20 cellular contexts compared by ENCODE assay signal in the genomic region with DNA sequence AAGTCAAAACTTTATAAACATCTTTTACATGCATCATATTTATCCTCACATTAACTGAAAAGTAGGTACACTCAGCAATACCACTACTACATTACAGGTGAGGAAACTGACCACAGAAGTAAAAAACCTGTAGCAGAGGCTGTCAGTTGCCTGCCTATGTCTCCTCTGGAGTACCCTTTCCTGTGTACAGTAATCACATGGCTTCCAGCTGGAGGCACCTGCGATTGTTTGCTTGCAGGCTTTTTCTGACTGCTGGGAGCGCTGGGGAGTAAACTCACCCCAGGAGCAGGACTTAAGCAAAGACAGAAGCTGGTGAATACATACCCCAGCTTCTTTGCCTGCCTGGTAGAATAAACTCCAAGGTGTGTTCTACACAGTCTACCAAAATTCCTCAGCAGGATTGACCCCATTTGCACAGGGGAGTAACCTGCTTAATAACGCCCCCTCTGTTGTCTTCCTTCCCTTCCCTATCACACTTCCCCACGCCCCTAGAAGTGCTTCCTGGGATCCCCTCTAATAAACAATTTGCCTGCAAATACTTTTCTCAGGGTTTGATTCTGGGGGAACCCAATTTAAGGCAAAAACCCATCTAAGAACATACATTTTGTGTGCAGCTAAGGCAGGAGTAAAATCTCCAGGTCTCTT.
DNase-seq lines count a peak whose midpoint lies in the region; ATAC-seq and TF ChIP-seq lines count a peak whose summit lies in the region.
"Had no signal": no experiment of that assay in that cellular context is flagged by ENCODE, and none has a peak within 500 bp of the region (broad histone marks: within the 10 kb centered on the region; RNA-seq: fewer than 3 reads in every experiment).

No MANE protein-coding gene starts in this region.

- no peak overlapping the region for H3K4me3 ChIP-seq in CD8-positive, alpha-beta T cell (ENCODE audit: low read depth, low read length)
- no peak overlapping the region for H3K4me3 ChIP-seq in left ventricle myocardium inferior
- H3K4me3 ChIP-seq: heart right ventricle, psoas muscle, suprapubic skin had no signal

- peak; percentile 78 for DNase-seq in COLO668 (lab: John Stamatoyannopoulos, UW; ENCODE audit: unreplicated experiment)
- peak; percentile 63 for DNase-seq in NCI-H1105 (lab: John Stamatoyannopoulos, UW)
- peak; percentile 84 for DNase-seq in NCI-H510A treated with DMSO at 0.1 percent for 48 hours (lab: John Stamatoyannopoulos, UW)
- peak; percentile 15 for DNase-seq in iPS-NIHi11 (ENCODE audit: low spot score)
- no peak for DNase-seq in CD8-positive, alpha-beta T cell
- DNase-seq in SIG-M5 (lab: John Stamatoyannopoulos, UW) = no peak
- DNase-seq in left ventricle myocardium inferior = no peak
- DNase-seq: activated CD4-positive, CD25-positive, alpha-beta regulatory T cell; activated naive CD4-positive, alpha-beta T cell; CD4-positive, alpha-beta memory T cell; heart right ventricle; left cardiac atrium; naive thymus-derived CD8-positive, alpha-beta T cell; NCI-H524; psoas muscle; stimulated activated CD4-positive, alpha-beta T cell treated with anti-CD3 and anti-CD28 coated beads, Interleukin-15, amount 100 ng/mL, for 24 hours; T-cell had no signal

- H3K9me3 Mint-ChIP-seq in CD8-positive, alpha-beta T cell = no peaks in the 10 kb centered on the region
- H3K9me3 Mint-ChIP-seq: dendritic cell treated with granulocyte-macrophage colony-stimulating factor and Interleukin-4, amounts not matched to agents 40 ng/mL and 50 ng/mL, for 4 days had no signal

- POLR2A ChIA-PET in CD8-positive, alpha-beta T cell (lab: Charles Lee) = interaction anchor here (0.6 kb wide), 1 partner anchor 114 kb away, joined by 3 read pairs; no protein-coding TSS in a partner anchor

- no peaks in the 10 kb centered on the region for H3K27me3 ChIP-seq in CD8-positive, alpha-beta T cell (ENCODE audit: insufficient read depth, low read length)
- peaks cover 6% of the 10 kb centered on the region for H3K27me3 ChIP-seq in left ventricle myocardium inferior (ENCODE audit: low read depth)
- H3K27me3 ChIP-seq: heart right ventricle, suprapubic skin had no signal

- H3K36me3 ChIP-seq in CD8-positive, alpha-beta T cell (ENCODE audit: insufficient read depth, low read length) = no peaks in the 10 kb centered on the region
- H3K36me3 ChIP-seq in left ventricle myocardium inferior = no peaks in the 10 kb centered on the region
- H3K36me3 ChIP-seq: heart right ventricle, suprapubic skin had no signal

- CTCF ChIA-PET in CD8-positive, alpha-beta T cell (lab: Charles Lee) = no interaction called here

- H3K27ac Mint-ChIP-seq in CD8-positive, alpha-beta T cell = no peak overlapping the region
- H3K27ac Mint-ChIP-seq: CD4-positive, alpha-beta memory T cell; dendritic cell treated with granulocyte-macrophage colony-stimulating factor and Interleukin-4, amounts not matched to agents 40 ng/mL and 50 ng/mL, for 4 days; naive thymus-derived CD8-positive, alpha-beta T cell had no signal

- H3K4me3 Mint-ChIP-seq in CD8-positive, alpha-beta T cell = no peak overlapping the region
- H3K4me3 Mint-ChIP-seq: CD4-positive, alpha-beta memory T cell; dendritic cell treated with granulocyte-macrophage colony-stimulating factor and Interleukin-4, amounts not matched to agents 40 ng/mL and 50 ng/mL, for 4 days; naive thymus-derived CD8-positive, alpha-beta T cell; T-cell had no signal

- no peak for TF ChIP-seq CTCF in CD8-positive, alpha-beta T cell (IDR thresholded peaks at IDR 0.05)
- TF ChIP-seq CTCF in left ventricle myocardium inferior (IDR thresholded peaks at IDR 0.05; ENCODE audit: borderline replicate concordance) = no peak

- no peaks in the 10 kb centered on the region for H3K4me1 ChIP-seq in CD8-positive, alpha-beta T cell (ENCODE audit: insufficient read depth, low read length)
- H3K4me1 ChIP-seq in left ventricle myocardium inferior = no peaks in the 10 kb centered on the region
- H3K4me1 ChIP-seq: heart right ventricle, psoas muscle, suprapubic skin had no signal

- no peaks in the 10 kb centered on the region for H3K9me3 ChIP-seq in CD8-positive, alpha-beta T cell (ENCODE audit: low read length)
- peaks cover under 1% of the 10 kb centered on the region for H3K9me3 ChIP-seq in left ventricle myocardium inferior (replicated peaks)
- H3K9me3 ChIP-seq: psoas muscle, suprapubic skin had no signal

- H3K27ac ChIP-seq in CD8-positive, alpha-beta T cell (ENCODE audit: low read depth, low read length) = no peak overlapping the region
- no peak overlapping the region for H3K27ac ChIP-seq in left ventricle myocardium inferior (replicated peaks)
- H3K27ac ChIP-seq: heart right ventricle, psoas muscle, suprapubic skin had no signal

- H3K4me1 Mint-ChIP-seq in CD8-positive, alpha-beta T cell (ENCODE audit: low read depth) = no peaks in the 10 kb centered on the region
- H3K4me1 Mint-ChIP-seq: CD4-positive, alpha-beta memory T cell; naive thymus-derived CD8-positive, alpha-beta T cell; T-cell had no signal

- H3K36me3 Mint-ChIP-seq in CD8-positive, alpha-beta T cell = no peaks in the 10 kb centered on the region
- H3K36me3 Mint-ChIP-seq: CD4-positive, alpha-beta memory T cell; naive thymus-derived CD8-positive, alpha-beta T cell; T-cell had no signal

- intact Hi-C loops in CD8-positive, alpha-beta T cell (cut with DNase I, micrococcal nuclease) = no loop called here
- intact Hi-C loops in left ventricle myocardium inferior (cut with micrococcal nuclease) = no loop called here

- no peak for ATAC-seq in CD8-positive, alpha-beta T cell
- no peak for ATAC-seq in HG02798 (IDR thresholded peaks at IDR 0.05; ENCODE audit: poor library complexity, unreplicated experiment)
- ATAC-seq: heart right ventricle; left cardiac atrium; naive thymus-derived CD8-positive, alpha-beta T cell; psoas muscle; T-cell had no signal

- no peaks in the 10 kb centered on the region for H3K27me3 Mint-ChIP-seq in CD8-positive, alpha-beta T cell (ENCODE audit: low read depth)
- H3K27me3 Mint-ChIP-seq: CD4-positive, alpha-beta memory T cell; dendritic cell treated with granulocyte-macrophage colony-stimulating factor and Interleukin-4, amounts not matched to agents 40 ng/mL and 50 ng/mL, for 4 days had no signal

Comparison
In these comparisons a context has a peak if more than half of its experiments do, and no peak if none do; other contexts are left out.
1. DNase-seq: peak in COLO668 (single experiment), NCI-H1105 (single experiment), NCI-H510A treated with DMSO at 0.1 percent for 48 hours (single experiment) and iPS-NIHi11 (single experiment); none in CD8-positive, alpha-beta T cell (0 of 7), SIG-M5 (single experiment) and left ventricle myocardium inferior (single experiment).